1 cellular context compared by ENCODE assay signal in the genomic region with DNA sequence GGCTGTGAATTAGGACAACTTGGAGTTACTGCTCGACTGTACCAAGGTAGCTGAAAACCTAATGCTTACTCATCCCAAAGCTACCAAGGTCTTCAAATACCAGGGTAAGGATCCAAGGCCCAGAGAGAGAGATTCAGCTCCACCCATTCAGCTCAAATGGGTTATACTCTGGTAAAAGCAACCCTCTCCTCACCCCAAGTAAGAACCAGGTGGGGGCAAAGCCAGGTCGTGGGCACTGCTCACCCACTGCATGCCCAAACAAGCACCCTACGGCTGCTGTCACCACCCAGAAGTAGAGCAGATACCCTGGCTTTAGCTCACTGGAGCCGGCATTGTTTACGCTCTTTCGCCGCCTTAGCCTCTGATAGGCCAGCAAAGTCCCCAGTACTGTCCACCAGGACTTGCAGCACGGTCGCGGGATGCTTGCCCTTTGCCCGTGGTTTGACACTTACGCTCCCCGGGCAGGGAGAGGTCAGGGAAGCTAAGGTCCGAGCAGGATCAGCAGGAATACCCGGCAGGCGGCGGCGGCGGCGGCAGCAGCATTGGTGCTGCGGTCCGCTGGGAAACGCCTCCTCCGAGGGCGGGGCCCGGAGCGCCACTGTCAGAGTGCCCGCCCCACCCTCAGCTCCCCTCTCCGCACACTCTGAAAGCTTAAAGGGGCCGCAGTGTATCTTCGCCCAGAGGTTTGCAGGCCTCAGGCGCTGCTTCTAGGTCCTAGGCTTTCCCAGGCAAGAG.
A peak's percentile ranks its signal among the peaks of the same experiment; 100 is the strongest.
TF ChIP-seq lines count a peak whose summit lies in the region.

No MANE protein-coding gene starts in this region.

TF ChIP-seq in HepG2, 621 proteins besides CTCF, POLR2A, EP300 and RAD21 (continued from another document and continues in another):
- TF ChIP-seq, protein P1, sequence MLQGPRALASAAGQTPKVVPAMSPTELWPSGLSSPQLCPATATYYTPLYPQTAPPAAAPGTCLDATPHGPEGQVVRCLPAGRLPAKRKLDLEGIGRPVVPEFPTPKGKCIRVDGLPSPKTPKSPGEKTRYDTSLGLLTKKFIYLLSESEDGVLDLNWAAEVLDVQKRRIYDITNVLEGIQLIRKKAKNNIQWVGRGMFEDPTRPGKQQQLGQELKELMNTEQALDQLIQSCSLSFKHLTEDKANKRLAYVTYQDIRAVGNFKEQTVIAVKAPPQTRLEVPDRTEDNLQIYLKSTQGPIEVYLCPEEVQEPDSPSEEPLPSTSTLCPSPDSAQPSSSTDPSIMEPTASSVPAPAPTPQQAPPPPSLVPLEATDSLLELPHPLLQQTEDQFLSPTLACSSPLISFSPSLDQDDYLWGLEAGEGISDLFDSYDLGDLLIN (CRISPR knock-in tag; IDR thresholded peaks at IDR 0.05; ENCODE audit: borderline replicate concordance): no peak
- TF ChIP-seq SP5 (CRISPR knock-in tag; IDR thresholded peaks at IDR 0.05; ENCODE audit: borderline replicate concordance, low read depth) (no peak), ZMAT3 (CRISPR knock-in tag; conservative IDR thresholded peaks at IDR 0.05) (0 out of 2 replicates have a peak, but pooled peaks have one; percentile 59), ERF (CRISPR knock-in tag; IDR thresholded peaks at IDR 0.05) (peak; percentile 45; the same call in 1 of the 2 replicates), HOXA5 (CRISPR knock-in tag; IDR thresholded peaks at IDR 0.05) (peak; percentile 54), ZNF776 (CRISPR knock-in tag; IDR thresholded peaks at IDR 0.05) (no peak), SKI (IDR thresholded peaks at IDR 0.05; ENCODE audit: partially characterized antibody) (peak; percentile 53), HDAC6 (IDR thresholded peaks at IDR 0.05; ENCODE audit: low read depth, low read length) (no peak), CCAR2 (optimal IDR thresholded peaks at IDR 0.05; ENCODE audit: low read depth, low read length) (no peak), ZBTB42 (CRISPR knock-in tag; IDR thresholded peaks at IDR 0.05) (no peak), KAT2B (IDR thresholded peaks at IDR 0.05; ENCODE audit: borderline replicate concordance, low read depth, low read length) (no peak), SMAD3 (CRISPR knock-in tag; IDR thresholded peaks at IDR 0.05) (no peak), ZNF292 (CRISPR knock-in tag; IDR thresholded peaks at IDR 0.05; ENCODE audit: borderline replicate concordance, low read depth) (peak; percentile 88), ZNF44 (CRISPR knock-in tag; IDR thresholded peaks at IDR 0.05) (no peak), ARID2 (CRISPR knock-in tag; IDR thresholded peaks at IDR 0.05; ENCODE audit: borderline replicate concordance) (no peak), CBX1 (IDR thresholded peaks at IDR 0.05; ENCODE audit: low read depth) (no peak), ZNF724P (CRISPR knock-in tag; IDR thresholded peaks at IDR 0.05; ENCODE audit: borderline replicate concordance) (no peak), AKAP8 (CRISPR knock-in tag; IDR thresholded peaks at IDR 0.05) (0 out of 2 replicates have a peak, but pooled peaks have one; percentile 68), ZKSCAN5 (CRISPR knock-in tag; IDR thresholded peaks at IDR 0.05) (no peak), RFX5 (IDR thresholded peaks at IDR 0.05; ENCODE audit: low read depth, low read length) (no peak), ETV6 (CRISPR knock-in tag; conservative IDR thresholded peaks at IDR 0.05) (no peak), ZMYM2 (CRISPR knock-in tag; IDR thresholded peaks at IDR 0.05) (no peak), TMF1 (CRISPR knock-in tag; IDR thresholded peaks at IDR 0.05; ENCODE audit: low read depth) (no peak), ZNF121 (CRISPR knock-in tag; IDR thresholded peaks at IDR 0.05) (0 out of 2 replicates have a peak, but pooled peaks have one; percentile 26), ZNF598 (CRISPR knock-in tag; IDR thresholded peaks at IDR 0.05; ENCODE audit: borderline replicate concordance) (peak; percentile 27; the same call in 1 of the 2 replicates), RAD51 (IDR thresholded peaks at IDR 0.05; ENCODE audit: borderline replicate concordance) (no peak), ONECUT2 (CRISPR knock-in tag; IDR thresholded peaks at IDR 0.05) (no peak), NFE2 (CRISPR knock-in tag; IDR thresholded peaks at IDR 0.05) (no peak), TBP (CRISPR knock-in tag; IDR thresholded peaks at IDR 0.05) (no peak), FOXM1 (CRISPR knock-in tag; IDR thresholded peaks at IDR 0.05) (no peak), BHLHE40 (IDR thresholded peaks at IDR 0.05; ENCODE audit: low read length) (peak; percentile 57; the same call in 1 of the 2 replicates), ZNF652 (CRISPR knock-in tag; IDR thresholded peaks at IDR 0.05; ENCODE audit: borderline replicate concordance, low read depth) (no peak), RCOR2 (CRISPR knock-in tag; IDR thresholded peaks at IDR 0.05) (no peak), CBFB (CRISPR knock-in tag; IDR thresholded peaks at IDR 0.05) (peak; percentile 96), NR1H2 (CRISPR knock-in tag; IDR thresholded peaks at IDR 0.05; ENCODE audit: borderline replicate concordance, low read depth) (no peak), ZNF530 (CRISPR knock-in tag; IDR thresholded peaks at IDR 0.05; ENCODE audit: low read depth) (no peak), ZNF709 (CRISPR knock-in tag; IDR thresholded peaks at IDR 0.05) (no peak), MED8 (CRISPR knock-in tag; IDR thresholded peaks at IDR 0.05; ENCODE audit: insufficient replicate concordance) (no peak), POLR2AphosphoS5 (IDR thresholded peaks at IDR 0.05; ENCODE audit: low read depth, low read length) (no peak), SAP130 (CRISPR knock-in tag; IDR thresholded peaks at IDR 0.05; ENCODE audit: low read depth) (peak; percentile 95), ZNF83 (CRISPR knock-in tag; IDR thresholded peaks at IDR 0.05; ENCODE audit: borderline replicate concordance) (no peak), SRY (CRISPR knock-in tag; IDR thresholded peaks at IDR 0.05) (no peak), ZNF317 (CRISPR knock-in tag; IDR thresholded peaks at IDR 0.05) (peak; percentile 81), TARDBP (CRISPR knock-in tag; IDR thresholded peaks at IDR 0.05) (peak; percentile 84), KMT2B (CRISPR knock-in tag; IDR thresholded peaks at IDR 0.05) (peak; percentile 84), HCFC1 (IDR thresholded peaks at IDR 0.05; ENCODE audit: low read depth, low read length) (no peak), NKX3-1 (CRISPR knock-in tag; IDR thresholded peaks at IDR 0.05) (0 out of 2 replicates have a peak, but pooled peaks have one; percentile 21)
- TF ChIP-seq, protein P2, sequence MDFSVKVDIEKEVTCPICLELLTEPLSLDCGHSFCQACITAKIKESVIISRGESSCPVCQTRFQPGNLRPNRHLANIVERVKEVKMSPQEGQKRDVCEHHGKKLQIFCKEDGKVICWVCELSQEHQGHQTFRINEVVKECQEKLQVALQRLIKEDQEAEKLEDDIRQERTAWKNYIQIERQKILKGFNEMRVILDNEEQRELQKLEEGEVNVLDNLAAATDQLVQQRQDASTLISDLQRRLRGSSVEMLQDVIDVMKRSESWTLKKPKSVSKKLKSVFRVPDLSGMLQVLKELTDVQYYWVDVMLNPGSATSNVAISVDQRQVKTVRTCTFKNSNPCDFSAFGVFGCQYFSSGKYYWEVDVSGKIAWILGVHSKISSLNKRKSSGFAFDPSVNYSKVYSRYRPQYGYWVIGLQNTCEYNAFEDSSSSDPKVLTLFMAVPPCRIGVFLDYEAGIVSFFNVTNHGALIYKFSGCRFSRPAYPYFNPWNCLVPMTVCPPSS (IDR thresholded peaks at IDR 0.05): no peak
- TF ChIP-seq, protein P3, sequence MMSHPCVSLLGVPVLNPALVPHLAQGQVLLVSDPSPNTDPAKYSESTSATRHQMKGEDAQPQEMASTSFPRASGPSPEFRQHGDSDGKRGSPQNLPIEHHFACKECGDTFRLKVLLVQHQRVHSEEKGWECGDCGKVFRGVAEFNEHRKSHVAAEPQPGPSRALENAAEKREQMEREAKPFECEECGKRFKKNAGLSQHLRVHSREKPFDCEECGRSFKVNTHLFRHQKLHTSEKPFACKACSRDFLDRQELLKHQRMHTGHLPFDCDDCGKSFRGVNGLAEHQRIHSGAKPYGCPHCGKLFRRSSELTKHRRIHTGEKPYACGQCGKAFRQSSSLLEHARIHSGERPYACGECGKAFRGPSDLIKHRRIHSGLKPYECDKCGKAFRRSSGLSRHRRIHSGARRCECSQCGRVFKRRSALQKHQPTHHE (CRISPR knock-in tag; IDR thresholded peaks at IDR 0.05; ENCODE audit: borderline replicate concordance): no peak
- TF ChIP-seq, protein P4, sequence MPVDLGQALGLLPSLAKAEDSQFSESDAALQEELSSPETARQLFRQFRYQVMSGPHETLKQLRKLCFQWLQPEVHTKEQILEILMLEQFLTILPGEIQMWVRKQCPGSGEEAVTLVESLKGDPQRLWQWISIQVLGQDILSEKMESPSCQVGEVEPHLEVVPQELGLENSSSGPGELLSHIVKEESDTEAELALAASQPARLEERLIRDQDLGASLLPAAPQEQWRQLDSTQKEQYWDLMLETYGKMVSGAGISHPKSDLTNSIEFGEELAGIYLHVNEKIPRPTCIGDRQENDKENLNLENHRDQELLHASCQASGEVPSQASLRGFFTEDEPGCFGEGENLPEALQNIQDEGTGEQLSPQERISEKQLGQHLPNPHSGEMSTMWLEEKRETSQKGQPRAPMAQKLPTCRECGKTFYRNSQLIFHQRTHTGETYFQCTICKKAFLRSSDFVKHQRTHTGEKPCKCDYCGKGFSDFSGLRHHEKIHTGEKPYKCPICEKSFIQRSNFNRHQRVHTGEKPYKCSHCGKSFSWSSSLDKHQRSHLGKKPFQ (CRISPR knock-in tag; IDR thresholded peaks at IDR 0.05; ENCODE audit: insufficient replicate concordance): no peak
- TF ChIP-seq, protein P5, sequence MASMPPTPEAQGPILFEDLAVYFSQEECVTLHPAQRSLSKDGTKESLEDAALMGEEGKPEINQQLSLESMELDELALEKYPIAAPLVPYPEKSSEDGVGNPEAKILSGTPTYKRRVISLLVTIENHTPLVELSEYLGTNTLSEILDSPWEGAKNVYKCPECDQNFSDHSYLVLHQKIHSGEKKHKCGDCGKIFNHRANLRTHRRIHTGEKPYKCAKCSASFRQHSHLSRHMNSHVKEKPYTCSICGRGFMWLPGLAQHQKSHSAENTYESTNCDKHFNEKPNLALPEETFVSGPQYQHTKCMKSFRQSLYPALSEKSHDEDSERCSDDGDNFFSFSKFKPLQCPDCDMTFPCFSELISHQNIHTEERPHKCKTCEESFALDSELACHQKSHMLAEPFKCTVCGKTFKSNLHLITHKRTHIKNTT (CRISPR knock-in tag; IDR thresholded peaks at IDR 0.05): no peak
- TF ChIP-seq, protein P6, sequence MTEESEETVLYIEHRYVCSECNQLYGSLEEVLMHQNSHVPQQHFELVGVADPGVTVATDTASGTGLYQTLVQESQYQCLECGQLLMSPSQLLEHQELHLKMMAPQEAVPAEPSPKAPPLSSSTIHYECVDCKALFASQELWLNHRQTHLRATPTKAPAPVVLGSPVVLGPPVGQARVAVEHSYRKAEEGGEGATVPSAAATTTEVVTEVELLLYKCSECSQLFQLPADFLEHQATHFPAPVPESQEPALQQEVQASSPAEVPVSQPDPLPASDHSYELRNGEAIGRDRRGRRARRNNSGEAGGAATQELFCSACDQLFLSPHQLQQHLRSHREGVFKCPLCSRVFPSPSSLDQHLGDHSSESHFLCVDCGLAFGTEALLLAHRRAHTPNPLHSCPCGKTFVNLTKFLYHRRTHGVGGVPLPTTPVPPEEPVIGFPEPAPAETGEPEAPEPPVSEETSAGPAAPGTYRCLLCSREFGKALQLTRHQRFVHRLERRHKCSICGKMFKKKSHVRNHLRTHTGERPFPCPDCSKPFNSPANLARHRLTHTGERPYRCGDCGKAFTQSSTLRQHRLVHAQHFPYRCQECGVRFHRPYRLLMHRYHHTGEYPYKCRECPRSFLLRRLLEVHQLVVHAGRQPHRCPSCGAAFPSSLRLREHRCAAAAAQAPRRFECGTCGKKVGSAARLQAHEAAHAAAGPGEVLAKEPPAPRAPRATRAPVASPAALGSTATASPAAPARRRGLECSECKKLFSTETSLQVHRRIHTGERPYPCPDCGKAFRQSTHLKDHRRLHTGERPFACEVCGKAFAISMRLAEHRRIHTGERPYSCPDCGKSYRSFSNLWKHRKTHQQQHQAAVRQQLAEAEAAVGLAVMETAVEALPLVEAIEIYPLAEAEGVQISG (CRISPR knock-in tag; IDR thresholded peaks at IDR 0.05): peak; percentile 68
- TF ChIP-seq, protein P7, sequence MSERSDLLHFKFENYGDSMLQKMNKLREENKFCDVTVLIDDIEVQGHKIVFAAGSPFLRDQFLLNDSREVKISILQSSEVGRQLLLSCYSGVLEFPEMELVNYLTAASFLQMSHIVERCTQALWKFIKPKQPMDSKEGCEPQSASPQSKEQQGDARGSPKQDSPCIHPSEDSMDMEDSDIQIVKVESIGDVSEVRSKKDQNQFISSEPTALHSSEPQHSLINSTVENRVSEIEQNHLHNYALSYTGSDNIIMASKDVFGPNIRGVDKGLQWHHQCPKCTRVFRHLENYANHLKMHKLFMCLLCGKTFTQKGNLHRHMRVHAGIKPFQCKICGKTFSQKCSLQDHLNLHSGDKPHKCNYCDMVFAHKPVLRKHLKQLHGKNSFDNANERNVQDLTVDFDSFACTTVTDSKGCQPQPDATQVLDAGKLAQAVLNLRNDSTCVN (CRISPR knock-in tag; IDR thresholded peaks at IDR 0.05; ENCODE audit: borderline replicate concordance): peak; percentile 18; the same call in 1 of the 2 replicates
- TF ChIP-seq, protein P8, sequence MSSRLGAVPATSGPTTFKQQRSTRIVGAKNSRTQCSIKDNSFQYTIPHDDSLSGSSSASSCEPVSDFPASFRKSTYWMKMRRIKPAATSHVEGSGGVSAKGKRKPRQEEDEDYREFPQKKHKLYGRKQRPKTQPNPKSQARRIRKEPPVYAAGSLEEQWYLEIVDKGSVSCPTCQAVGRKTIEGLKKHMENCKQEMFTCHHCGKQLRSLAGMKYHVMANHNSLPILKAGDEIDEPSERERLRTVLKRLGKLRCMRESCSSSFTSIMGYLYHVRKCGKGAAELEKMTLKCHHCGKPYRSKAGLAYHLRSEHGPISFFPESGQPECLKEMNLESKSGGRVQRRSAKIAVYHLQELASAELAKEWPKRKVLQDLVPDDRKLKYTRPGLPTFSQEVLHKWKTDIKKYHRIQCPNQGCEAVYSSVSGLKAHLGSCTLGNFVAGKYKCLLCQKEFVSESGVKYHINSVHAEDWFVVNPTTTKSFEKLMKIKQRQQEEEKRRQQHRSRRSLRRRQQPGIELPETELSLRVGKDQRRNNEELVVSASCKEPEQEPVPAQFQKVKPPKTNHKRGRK (CRISPR knock-in tag; IDR thresholded peaks at IDR 0.05): no peak
